Comparison of ENCODE assay signal across 1 cellular context in the genomic region with DNA sequence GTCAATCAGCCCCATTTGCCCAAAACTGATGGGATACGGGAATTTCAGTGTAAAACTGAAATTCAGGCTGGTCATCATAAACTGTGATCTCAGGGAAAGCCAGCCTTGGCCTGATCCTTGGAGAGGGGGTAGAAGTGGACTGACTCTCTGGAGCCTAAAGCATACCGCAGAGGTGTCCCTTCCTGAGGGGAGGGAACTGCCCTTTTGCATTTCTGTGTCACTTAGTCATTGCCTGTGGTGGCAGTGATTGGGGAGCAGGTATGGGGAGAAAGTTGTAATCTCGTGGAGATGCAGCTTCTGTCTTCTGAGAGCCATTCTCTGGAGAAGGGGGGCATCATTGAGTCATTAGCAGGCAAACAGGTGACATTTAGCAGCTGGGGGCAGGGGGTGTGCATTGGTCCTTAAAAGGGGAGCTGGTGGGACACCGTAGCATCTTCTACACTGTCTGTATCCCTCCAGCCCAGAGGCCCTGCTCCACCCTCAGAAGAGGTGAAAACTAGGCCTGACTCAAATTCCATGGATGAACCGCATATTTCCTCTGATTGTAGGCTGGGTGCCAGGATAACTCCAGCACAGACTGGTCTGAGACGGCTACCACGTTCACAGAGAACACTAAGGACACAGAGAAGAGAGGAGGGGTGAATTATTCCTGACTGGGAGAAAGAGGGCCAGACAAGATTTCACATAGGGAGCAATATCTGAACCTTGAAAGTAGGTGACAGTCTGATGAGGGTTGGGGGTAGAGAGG.
TF ChIP-seq lines count a peak whose summit lies in the region.

No MANE protein-coding gene starts in this region.

TF ChIP-seq in SK-N-SH, 30 proteins besides CTCF, POLR2A, EP300 and RAD21 (continued from another document):
- TF ChIP-seq, protein P1, sequence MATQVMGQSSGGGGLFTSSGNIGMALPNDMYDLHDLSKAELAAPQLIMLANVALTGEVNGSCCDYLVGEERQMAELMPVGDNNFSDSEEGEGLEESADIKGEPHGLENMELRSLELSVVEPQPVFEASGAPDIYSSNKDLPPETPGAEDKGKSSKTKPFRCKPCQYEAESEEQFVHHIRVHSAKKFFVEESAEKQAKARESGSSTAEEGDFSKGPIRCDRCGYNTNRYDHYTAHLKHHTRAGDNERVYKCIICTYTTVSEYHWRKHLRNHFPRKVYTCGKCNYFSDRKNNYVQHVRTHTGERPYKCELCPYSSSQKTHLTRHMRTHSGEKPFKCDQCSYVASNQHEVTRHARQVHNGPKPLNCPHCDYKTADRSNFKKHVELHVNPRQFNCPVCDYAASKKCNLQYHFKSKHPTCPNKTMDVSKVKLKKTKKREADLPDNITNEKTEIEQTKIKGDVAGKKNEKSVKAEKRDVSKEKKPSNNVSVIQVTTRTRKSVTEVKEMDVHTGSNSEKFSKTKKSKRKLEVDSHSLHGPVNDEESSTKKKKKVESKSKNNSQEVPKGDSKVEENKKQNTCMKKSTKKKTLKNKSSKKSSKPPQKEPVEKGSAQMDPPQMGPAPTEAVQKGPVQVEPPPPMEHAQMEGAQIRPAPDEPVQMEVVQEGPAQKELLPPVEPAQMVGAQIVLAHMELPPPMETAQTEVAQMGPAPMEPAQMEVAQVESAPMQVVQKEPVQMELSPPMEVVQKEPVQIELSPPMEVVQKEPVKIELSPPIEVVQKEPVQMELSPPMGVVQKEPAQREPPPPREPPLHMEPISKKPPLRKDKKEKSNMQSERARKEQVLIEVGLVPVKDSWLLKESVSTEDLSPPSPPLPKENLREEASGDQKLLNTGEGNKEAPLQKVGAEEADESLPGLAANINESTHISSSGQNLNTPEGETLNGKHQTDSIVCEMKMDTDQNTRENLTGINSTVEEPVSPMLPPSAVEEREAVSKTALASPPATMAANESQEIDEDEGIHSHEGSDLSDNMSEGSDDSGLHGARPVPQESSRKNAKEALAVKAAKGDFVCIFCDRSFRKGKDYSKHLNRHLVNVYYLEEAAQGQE (IDR thresholded peaks at IDR 0.05; ENCODE audit: low read depth, low read length): no peak
- no peak for TF ChIP-seq JUND (IDR thresholded peaks at IDR 0.05)
- TF ChIP-seq FOSL2 (IDR thresholded peaks at IDR 0.05; ENCODE audit: borderline replicate concordance, low read depth): no peak
- peak; percentile 48 for TF ChIP-seq NFIC (IDR thresholded peaks at IDR 0.05; ENCODE audit: borderline replicate concordance)
- no peak for TF ChIP-seq YY1 (IDR thresholded peaks at IDR 0.05; ENCODE audit: low read depth)
